Comparison of ENCODE assay signal across 3 cellular contexts in genomic region chr14:100737526-100737925, GRCh38.
TF ChIP-seq lines count a peak whose summit lies in the region.

No MANE protein-coding gene starts in this region.

TF ChIP-seq in SK-N-SH, 30 proteins besides CTCF, POLR2A, EP300 and RAD21 (continued from another document):
- no peak for TF ChIP-seq CHD2 (IDR thresholded peaks at IDR 0.05; ENCODE audit: low read length, partially characterized antibody)
TF ChIP-seq in SK-N-SH: peak in this region for 0.

TF ChIP-seq in SK-N-SH treated with all-trans-retinoic acid at 6 μM for 48 hours, 23 proteins besides CTCF, POLR2A, EP300 and RAD21 (continued from another document):
- TF ChIP-seq TCF4 (CRISPR knock-in tag; IDR thresholded peaks at IDR 0.05; ENCODE audit: borderline replicate concordance): no peak
- TF ChIP-seq ESRRG (CRISPR knock-in tag; IDR thresholded peaks at IDR 0.05): no peak
- TF ChIP-seq GLIS3 (CRISPR knock-in tag; IDR thresholded peaks at IDR 0.05): no peak
- no peak for TF ChIP-seq ZNF70 (CRISPR knock-in tag; IDR thresholded peaks at IDR 0.05)
- no peak for TF ChIP-seq PPARA (CRISPR knock-in tag; IDR thresholded peaks at IDR 0.05; ENCODE audit: borderline replicate concordance)
- TF ChIP-seq CSDC2 (CRISPR knock-in tag; IDR thresholded peaks at IDR 0.05): no peak
- no peak for TF ChIP-seq ZNF8 (CRISPR knock-in tag; IDR thresholded peaks at IDR 0.05)
- no peak for TF ChIP-seq OSR1 (CRISPR knock-in tag; IDR thresholded peaks at IDR 0.05)
- TF ChIP-seq ZC3H10 (CRISPR knock-in tag; IDR thresholded peaks at IDR 0.05): no peak
- no peak for TF ChIP-seq TOX (CRISPR knock-in tag; IDR thresholded peaks at IDR 0.05; ENCODE audit: borderline replicate concordance)
- TF ChIP-seq ISL1 (CRISPR knock-in tag; IDR thresholded peaks at IDR 0.05): no peak
- no peak for TF ChIP-seq CREB5 (CRISPR knock-in tag; IDR thresholded peaks at IDR 0.05; ENCODE audit: low read depth)
- no peak for TF ChIP-seq ZFP30 (CRISPR knock-in tag; IDR thresholded peaks at IDR 0.05)
- no peak for TF ChIP-seq POU6F1 (CRISPR knock-in tag; IDR thresholded peaks at IDR 0.05; ENCODE audit: borderline replicate concordance, low read depth)
- TF ChIP-seq ZNF565 (CRISPR knock-in tag; conservative IDR thresholded peaks at IDR 0.05; ENCODE audit: low read depth): no peak
- TF ChIP-seq, protein P1, sequence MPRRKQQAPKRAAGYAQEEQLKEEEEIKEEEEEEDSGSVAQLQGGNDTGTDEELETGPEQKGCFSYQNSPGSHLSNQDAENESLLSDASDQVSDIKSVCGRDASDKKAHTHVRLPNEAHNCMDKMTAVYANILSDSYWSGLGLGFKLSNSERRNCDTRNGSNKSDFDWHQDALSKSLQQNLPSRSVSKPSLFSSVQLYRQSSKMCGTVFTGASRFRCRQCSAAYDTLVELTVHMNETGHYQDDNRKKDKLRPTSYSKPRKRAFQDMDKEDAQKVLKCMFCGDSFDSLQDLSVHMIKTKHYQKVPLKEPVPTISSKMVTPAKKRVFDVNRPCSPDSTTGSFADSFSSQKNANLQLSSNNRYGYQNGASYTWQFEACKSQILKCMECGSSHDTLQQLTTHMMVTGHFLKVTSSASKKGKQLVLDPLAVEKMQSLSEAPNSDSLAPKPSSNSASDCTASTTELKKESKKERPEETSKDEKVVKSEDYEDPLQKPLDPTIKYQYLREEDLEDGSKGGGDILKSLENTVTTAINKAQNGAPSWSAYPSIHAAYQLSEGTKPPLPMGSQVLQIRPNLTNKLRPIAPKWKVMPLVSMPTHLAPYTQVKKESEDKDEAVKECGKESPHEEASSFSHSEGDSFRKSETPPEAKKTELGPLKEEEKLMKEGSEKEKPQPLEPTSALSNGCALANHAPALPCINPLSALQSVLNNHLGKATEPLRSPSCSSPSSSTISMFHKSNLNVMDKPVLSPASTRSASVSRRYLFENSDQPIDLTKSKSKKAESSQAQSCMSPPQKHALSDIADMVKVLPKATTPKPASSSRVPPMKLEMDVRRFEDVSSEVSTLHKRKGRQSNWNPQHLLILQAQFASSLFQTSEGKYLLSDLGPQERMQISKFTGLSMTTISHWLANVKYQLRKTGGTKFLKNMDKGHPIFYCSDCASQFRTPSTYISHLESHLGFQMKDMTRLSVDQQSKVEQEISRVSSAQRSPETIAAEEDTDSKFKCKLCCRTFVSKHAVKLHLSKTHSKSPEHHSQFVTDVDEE (CRISPR knock-in tag; IDR thresholded peaks at IDR 0.05): no peak
- no peak for TF ChIP-seq BACH2 (CRISPR knock-in tag; IDR thresholded peaks at IDR 0.05; ENCODE audit: borderline replicate concordance)
TF ChIP-seq in SK-N-SH treated with all-trans-retinoic acid at 6 μM for 48 hours: peak in this region for 0.

TF ChIP-seq in H1, 55 proteins besides CTCF, POLR2A, EP300 and RAD21:
- TF ChIP-seq, protein P2, sequence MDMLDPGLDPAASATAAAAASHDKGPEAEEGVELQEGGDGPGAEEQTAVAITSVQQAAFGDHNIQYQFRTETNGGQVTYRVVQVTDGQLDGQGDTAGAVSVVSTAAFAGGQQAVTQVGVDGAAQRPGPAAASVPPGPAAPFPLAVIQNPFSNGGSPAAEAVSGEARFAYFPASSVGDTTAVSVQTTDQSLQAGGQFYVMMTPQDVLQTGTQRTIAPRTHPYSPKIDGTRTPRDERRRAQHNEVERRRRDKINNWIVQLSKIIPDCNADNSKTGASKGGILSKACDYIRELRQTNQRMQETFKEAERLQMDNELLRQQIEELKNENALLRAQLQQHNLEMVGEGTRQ (IDR thresholded peaks at IDR 0.05; ENCODE audit: low read length): no peak
- TF ChIP-seq POLR2AphosphoS5 (IDR thresholded peaks at IDR 0.05; ENCODE audit: low read depth, low read length) (no peak), SIN3A (conservative IDR thresholded peaks at IDR 0.05 in 1 of 2, IDR thresholded peaks at IDR 0.05 in 1 of 2; ENCODE audit: low read depth in 1 of 2, low read length in 2 of 2) (no peak), BACH1 (IDR thresholded peaks at IDR 0.05; ENCODE audit: low read length) (no peak), CHD7 (IDR thresholded peaks at IDR 0.05; ENCODE audit: insufficient replicate concordance, low read length) (no peak)
